ENCODE assay signal across 1 cellular context in the genomic region with DNA sequence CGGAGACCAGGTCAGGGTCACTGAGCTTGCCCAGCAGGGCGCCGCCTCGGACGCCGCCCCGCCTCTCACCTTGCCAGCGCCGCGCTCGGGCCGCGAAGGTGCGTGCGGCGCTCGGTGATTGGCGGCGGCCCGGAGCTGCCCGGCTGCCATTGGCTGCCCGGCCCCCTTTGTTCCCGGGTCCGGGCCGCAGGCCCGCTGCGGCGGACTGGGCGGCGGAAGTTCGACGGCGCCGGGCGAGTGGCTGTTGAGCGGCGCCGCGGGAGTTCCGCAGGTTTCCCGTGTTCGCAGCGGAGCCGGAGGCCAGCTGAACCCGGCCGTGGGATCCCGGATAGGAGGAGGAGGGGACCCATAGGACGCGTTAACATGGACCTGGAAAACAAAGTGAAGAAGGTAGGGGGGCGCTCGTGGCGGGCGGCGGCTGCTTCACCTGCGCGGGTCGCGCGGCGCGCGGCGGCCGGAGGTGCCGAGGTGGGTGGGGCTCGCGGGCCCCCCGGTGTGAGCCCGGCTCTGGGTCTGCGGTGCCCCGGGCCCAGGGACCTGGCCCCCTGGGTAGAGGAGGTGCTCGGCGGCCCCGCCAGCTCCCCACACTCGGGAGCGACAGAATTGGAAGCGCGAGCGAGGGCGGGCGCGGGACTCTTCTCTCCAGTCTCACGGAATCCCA.
TF ChIP-seq lines count a peak whose summit lies in the region.

A gene with protein sequence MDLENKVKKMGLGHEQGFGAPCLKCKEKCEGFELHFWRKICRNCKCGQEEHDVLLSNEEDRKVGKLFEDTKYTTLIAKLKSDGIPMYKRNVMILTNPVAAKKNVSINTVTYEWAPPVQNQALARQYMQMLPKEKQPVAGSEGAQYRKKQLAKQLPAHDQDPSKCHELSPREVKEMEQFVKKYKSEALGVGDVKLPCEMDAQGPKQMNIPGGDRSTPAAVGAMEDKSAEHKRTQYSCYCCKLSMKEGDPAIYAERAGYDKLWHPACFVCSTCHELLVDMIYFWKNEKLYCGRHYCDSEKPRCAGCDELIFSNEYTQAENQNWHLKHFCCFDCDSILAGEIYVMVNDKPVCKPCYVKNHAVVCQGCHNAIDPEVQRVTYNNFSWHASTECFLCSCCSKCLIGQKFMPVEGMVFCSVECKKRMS (plus strand): TSS at position 195 of the 661 bp plus-strand sequence. CDS start 169 bp downstream, at position 364.

TF ChIP-seq in HCT116, 20 proteins besides CTCF, POLR2A, EP300 and RAD21 (continued from another document):
- TF ChIP-seq, protein P1, sequence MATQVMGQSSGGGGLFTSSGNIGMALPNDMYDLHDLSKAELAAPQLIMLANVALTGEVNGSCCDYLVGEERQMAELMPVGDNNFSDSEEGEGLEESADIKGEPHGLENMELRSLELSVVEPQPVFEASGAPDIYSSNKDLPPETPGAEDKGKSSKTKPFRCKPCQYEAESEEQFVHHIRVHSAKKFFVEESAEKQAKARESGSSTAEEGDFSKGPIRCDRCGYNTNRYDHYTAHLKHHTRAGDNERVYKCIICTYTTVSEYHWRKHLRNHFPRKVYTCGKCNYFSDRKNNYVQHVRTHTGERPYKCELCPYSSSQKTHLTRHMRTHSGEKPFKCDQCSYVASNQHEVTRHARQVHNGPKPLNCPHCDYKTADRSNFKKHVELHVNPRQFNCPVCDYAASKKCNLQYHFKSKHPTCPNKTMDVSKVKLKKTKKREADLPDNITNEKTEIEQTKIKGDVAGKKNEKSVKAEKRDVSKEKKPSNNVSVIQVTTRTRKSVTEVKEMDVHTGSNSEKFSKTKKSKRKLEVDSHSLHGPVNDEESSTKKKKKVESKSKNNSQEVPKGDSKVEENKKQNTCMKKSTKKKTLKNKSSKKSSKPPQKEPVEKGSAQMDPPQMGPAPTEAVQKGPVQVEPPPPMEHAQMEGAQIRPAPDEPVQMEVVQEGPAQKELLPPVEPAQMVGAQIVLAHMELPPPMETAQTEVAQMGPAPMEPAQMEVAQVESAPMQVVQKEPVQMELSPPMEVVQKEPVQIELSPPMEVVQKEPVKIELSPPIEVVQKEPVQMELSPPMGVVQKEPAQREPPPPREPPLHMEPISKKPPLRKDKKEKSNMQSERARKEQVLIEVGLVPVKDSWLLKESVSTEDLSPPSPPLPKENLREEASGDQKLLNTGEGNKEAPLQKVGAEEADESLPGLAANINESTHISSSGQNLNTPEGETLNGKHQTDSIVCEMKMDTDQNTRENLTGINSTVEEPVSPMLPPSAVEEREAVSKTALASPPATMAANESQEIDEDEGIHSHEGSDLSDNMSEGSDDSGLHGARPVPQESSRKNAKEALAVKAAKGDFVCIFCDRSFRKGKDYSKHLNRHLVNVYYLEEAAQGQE (IDR thresholded peaks at IDR 0.05; ENCODE audit: low read depth): no peak
- no peak; the same call in 1 of the 2 replicates for TF ChIP-seq JUND (IDR thresholded peaks at IDR 0.05)
- TF ChIP-seq YY1 (IDR thresholded peaks at IDR 0.05; ENCODE audit: extremely low read depth, insufficient replicate concordance, low read depth, low read length): no peak
- peak; percentile 95 for TF ChIP-seq TCF7L2 (IDR thresholded peaks at IDR 0.05; ENCODE audit: borderline replicate concordance, extremely low read depth, insufficient read depth, insufficient read length)
- TF ChIP-seq ZFX (IDR thresholded peaks at IDR 0.05): no peak
- no peak for TF ChIP-seq CEBPB (IDR thresholded peaks at IDR 0.05; ENCODE audit: low read depth)
- no peak for TF ChIP-seq EGR1 (IDR thresholded peaks at IDR 0.05; ENCODE audit: low read depth)
